Comparison of ENCODE assay signal across 21 cellular contexts in the genomic region with DNA sequence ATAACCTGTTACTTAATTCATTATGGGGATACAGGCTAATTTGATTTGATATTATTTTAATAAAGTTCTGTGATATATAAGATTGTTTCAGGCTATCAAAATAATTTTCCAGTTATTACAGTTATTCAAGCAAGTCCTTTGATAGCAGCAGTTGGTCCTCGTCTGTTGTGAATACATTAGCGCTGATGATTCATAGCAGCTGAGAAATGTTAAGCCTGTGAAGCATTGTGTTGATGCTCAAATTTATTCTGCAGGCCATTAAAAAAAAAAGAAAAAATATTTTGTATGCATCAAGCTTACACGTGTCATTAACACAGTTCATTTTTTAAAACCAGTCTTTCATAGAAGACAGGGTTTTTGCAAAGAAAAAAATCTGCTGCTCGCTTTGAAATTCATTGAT.
"Had no signal": no experiment of that assay in that cellular context is flagged by ENCODE, and none has a peak within 500 bp of the region (broad histone marks: within the 10 kb centered on the region; RNA-seq: fewer than 3 reads in every experiment).

No MANE protein-coding gene starts in this region.

- H3K36me3 Mint-ChIP-seq: activated CD8-positive, alpha-beta memory T cell treated with anti-CD3 and anti-CD28 coated beads, Interleukin-2, amount 10 ng/mL, durations not matched to agents 7 days and 5 days; activated naive CD8-positive, alpha-beta T cell had no signal

- H3K27ac ChIP-seq: Peyer's patch, RWPE1, SJCRH30 had no signal

- H3K27me3 Mint-ChIP-seq: activated CD4-positive, alpha-beta T cell treated with anti-CD3 and anti-CD28 coated beads, Interleukin-2, amount 10 ng/mL, durations not matched to agents 24 days and 14 days; activated CD8-positive, alpha-beta memory T cell treated with anti-CD3 and anti-CD28 coated beads, Interleukin-2, amount 10 ng/mL, durations not matched to agents 7 days and 5 days; activated naive CD8-positive, alpha-beta T cell; activated T-cell treated with anti-CD3 and anti-CD28 coated beads, Interleukin-2, amount 50 U/mL, for 24 hours had no signal

- H3K9me3 Mint-ChIP-seq: activated B cell treated with CpG ODN at 0.5 μM for 24 hours; activated CD4-positive, alpha-beta T cell treated with anti-CD3 and anti-CD28 coated beads, Interleukin-2, amount 10 ng/mL, durations not matched to agents 24 days and 14 days; activated naive CD4-positive, alpha-beta T cell treated with anti-CD3 and anti-CD28 coated beads for 36 hours; activated T-cell treated with anti-CD3 and anti-CD28 coated beads, Interleukin-2, amount 50 U/mL, for 24 hours had no signal

- H3K27me3 ChIP-seq: Peyer's patch had no signal

- H3K4me2 ChIP-seq: SK-N-SH had no signal

- H3K9me2 ChIP-seq: SK-N-SH had no signal

- H3K36me3 ChIP-seq: Peyer's patch, SJCRH30 had no signal

- H3K9me3 ChIP-seq: Peyer's patch, SJCRH30, SK-N-SH had no signal

- DNase-seq: activated B cell treated with CpG ODN at 0.5 μM for 24 hours; activated CD4-positive, alpha-beta T cell treated with anti-CD3 and anti-CD28 coated beads for 1 hour; activated CD4-positive, alpha-beta T cell treated with anti-CD3 and anti-CD28 coated beads, Interleukin-2, amount 10 ng/mL, durations not matched to agents 24 days and 14 days; activated CD4-positive, alpha-beta T cell treated with anti-CD3 and anti-CD28 coated beads, Interleukin-2, amount 50 U/mL, for 48 hours; activated CD8-positive, alpha-beta memory T cell treated with anti-CD3 and anti-CD28 coated beads, Interleukin-2, amount 10 ng/mL, durations not matched to agents 7 days and 5 days; activated effector memory CD4-positive, alpha-beta T cell treated with anti-CD3 and anti-CD28 coated beads, Interleukin-2, amount 50 U/mL, for 16 hours; activated naive CD4-positive, alpha-beta T cell treated with anti-CD3 and anti-CD28 coated beads for 36 hours; activated T-cell treated with anti-CD3 and anti-CD28 coated beads, Interleukin-2, amount 50 U/mL, for 24 hours; central memory CD4-positive, alpha-beta T cell; Karpas-422; NCI-H1105 treated with DMSO at 0.1 percent for 48 hours; NCI-H1436 treated with DMSO at 0.1 percent for 48 hours; NCI-H1930; NCI-H774; NK-92 treated with Interleukin-12 subunit alpha and Interleukin-12 subunit beta, amount 100 ng/mL, for 24 hours; Peyer's patch; Right ventricle myocardium superior; SK-N-SH had no signal

- ATAC-seq: activated CD8-positive, alpha-beta memory T cell treated with anti-CD3 and anti-CD28 coated beads, Interleukin-2, amount 10 ng/mL, durations not matched to agents 7 days and 5 days had no signal

- H3K4me3 ChIP-seq: Peyer's patch, SJCRH30 had no signal

- H3K4me1 Mint-ChIP-seq: activated CD4-positive, alpha-beta T cell treated with anti-CD3 and anti-CD28 coated beads, Interleukin-2, amount 10 ng/mL, durations not matched to agents 24 days and 14 days; activated CD8-positive, alpha-beta memory T cell treated with anti-CD3 and anti-CD28 coated beads, Interleukin-2, amount 10 ng/mL, durations not matched to agents 7 days and 5 days had no signal

- H3K4me1 ChIP-seq: Peyer's patch, SJCRH30 had no signal

- H3K4me3 Mint-ChIP-seq: activated B cell treated with CpG ODN at 0.5 μM for 24 hours; activated CD4-positive, alpha-beta T cell treated with anti-CD3 and anti-CD28 coated beads, Interleukin-2, amount 10 ng/mL, durations not matched to agents 24 days and 14 days; activated CD8-positive, alpha-beta memory T cell treated with anti-CD3 and anti-CD28 coated beads, Interleukin-2, amount 10 ng/mL, durations not matched to agents 7 days and 5 days; activated naive CD4-positive, alpha-beta T cell treated with anti-CD3 and anti-CD28 coated beads for 36 hours; activated naive CD8-positive, alpha-beta T cell; activated T-cell treated with anti-CD3 and anti-CD28 coated beads, Interleukin-2, amount 50 U/mL, for 24 hours had no signal
